8 cellular contexts compared by ENCODE assay signal in genomic region chr11:30960387-30960992, GRCh38.
A peak's percentile ranks its signal among the peaks of the same experiment; 100 is the strongest.
DNase-seq lines count a peak whose midpoint lies in the region; ATAC-seq, FAIRE-seq and TF ChIP-seq lines count a peak whose summit lies in the region.

No MANE protein-coding gene starts in this region.

- H4K5ac ChIP-seq in mesendoderm (ENCODE audit: low read length): no peak overlapping the region

- H3K9me3 ChIP-seq in astrocyte (ENCODE audit: insufficient read depth, low read depth, low read length) (no peaks in the 10 kb centered on the region), mucosa of descending colon (no peaks in the 10 kb centered on the region)

- H3K4me3 Mint-ChIP-seq in astrocyte (ENCODE audit: unreplicated experiment): no peak overlapping the region
- H3K4me3 Mint-ChIP-seq in activated T-helper 17 cell treated with anti-CD3 and anti-CD28 coated beads, Interleukin-2, amount 50 U/mL, for 72 hours: no peak overlapping the region

- no peak overlapping the region for H3K4me2 ChIP-seq in astrocyte (ENCODE audit: low read length)
- no peak overlapping the region for H3K4me2 ChIP-seq in mesendoderm (ENCODE audit: low read length)

- peak; percentile 9 for FAIRE-seq in astrocyte (lab: Jason Lieb, UNC)

- no peak overlapping the region for H3K56ac ChIP-seq in mesendoderm (ENCODE audit: low read length)

- no peaks in the 10 kb centered on the region for H3K36me3 ChIP-seq in astrocyte (ENCODE audit: insufficient read depth, low read length)
- H3K36me3 ChIP-seq in mesendoderm (ENCODE audit: control insufficient read depth, insufficient read depth, low read length): no peaks in the 10 kb centered on the region
- no peaks in the 10 kb centered on the region for H3K36me3 ChIP-seq in mucosa of descending colon (ENCODE audit: low read depth)

- peak; percentile 45 for TF ChIP-seq CTCF in GM12873 (IDR thresholded peaks at IDR 0.05; ENCODE audit: insufficient read depth, low read depth, low read length, missing control alignments)
- TF ChIP-seq CTCF in astrocyte (IDR thresholded peaks at IDR 0.05; ENCODE audit: insufficient read depth, low read depth, low read length): peak; percentile 67
- TF ChIP-seq CTCF in mucosa of descending colon (IDR thresholded peaks at IDR 0.05): no peak

- H3K9me3 Mint-ChIP-seq in astrocyte (ENCODE audit: unreplicated experiment): no peaks in the 10 kb centered on the region
- H3K9me3 Mint-ChIP-seq in activated T-helper 17 cell treated with anti-CD3 and anti-CD28 coated beads, Interleukin-2, amount 50 U/mL, for 72 hours: peaks cover 11% of the 10 kb centered on the region

- H4K8ac ChIP-seq in mesendoderm (ENCODE audit: low read depth, low read length): no peak overlapping the region

- no peaks in the 10 kb centered on the region for H3K27me3 Mint-ChIP-seq in astrocyte (ENCODE audit: low read depth, unreplicated experiment)
- H3K27me3 Mint-ChIP-seq in activated T-helper 17 cell treated with anti-CD3 and anti-CD28 coated beads, Interleukin-2, amount 50 U/mL, for 72 hours: no peaks in the 10 kb centered on the region

- no peaks in the 10 kb centered on the region for H3K36me3 Mint-ChIP-seq in astrocyte (ENCODE audit: low read depth, unreplicated experiment)
- H3K36me3 Mint-ChIP-seq in activated T-helper 17 cell treated with anti-CD3 and anti-CD28 coated beads, Interleukin-2, amount 50 U/mL, for 72 hours (ENCODE audit: low read depth): no peaks in the 10 kb centered on the region

- DNase-seq in NCI-H146 (lab: John Stamatoyannopoulos, UW) (peak; percentile 77), astrocyte (ENCODE audit: low read depth) (peak; percentile 24), mesendoderm (peak; percentile 45), mucosa of descending colon (no peak)
- no peak for DNase-seq in stimulated activated naive CD8-positive, alpha-beta T cell treated with anti-CD3 and anti-CD28 coated beads, Interleukin-15, Interleukin-2, amounts not matched to agents 100 U/mL and 50 U/mL, for 24 hours

- H3K27me3 ChIP-seq in astrocyte (ENCODE audit: insufficient read depth, low read length) (no peaks in the 10 kb centered on the region), mesendoderm (ENCODE audit: insufficient read depth, low read length, poor library complexity) (no peaks in the 10 kb centered on the region)

- H3K23ac ChIP-seq in mesendoderm (ENCODE audit: low read length): no peak overlapping the region

- no peak for ATAC-seq in mucosa of descending colon
- no peak for ATAC-seq in stimulated activated naive CD8-positive, alpha-beta T cell treated with anti-CD3 and anti-CD28 coated beads, Interleukin-15, Interleukin-2, amounts not matched to agents 100 U/mL and 50 U/mL, for 24 hours
- no peak for ATAC-seq in activated T-helper 17 cell treated with anti-CD3 and anti-CD28 coated beads, Interleukin-2, amount 50 U/mL, for 72 hours (replicated peaks)
- ATAC-seq in HG02973 (IDR thresholded peaks at IDR 0.05; ENCODE audit: unreplicated experiment): no peak

- H3K4me1 ChIP-seq in astrocyte (ENCODE audit: insufficient read depth, low read length) (no peaks in the 10 kb centered on the region), mesendoderm (ENCODE audit: control insufficient read depth, low read depth, low read length) (no peaks in the 10 kb centered on the region), mucosa of descending colon (ENCODE audit: low read depth) (no peaks in the 10 kb centered on the region)

- no peak overlapping the region for H2BK120ac ChIP-seq in mesendoderm (ENCODE audit: low read depth, low read length)

- no peak overlapping the region for H2BK15ac ChIP-seq in mesendoderm (replicated peaks; ENCODE audit: low read depth)

- no peak overlapping the region for H3K27ac Mint-ChIP-seq in astrocyte (ENCODE audit: unreplicated experiment)
- no peak overlapping the region for H3K27ac Mint-ChIP-seq in activated T-helper 17 cell treated with anti-CD3 and anti-CD28 coated beads, Interleukin-2, amount 50 U/mL, for 72 hours

- intact Hi-C loops in mucosa of descending colon (cut with DNase I, micrococcal nuclease): no loop called here

- no peaks in the 10 kb centered on the region for H3K79me1 ChIP-seq in mesendoderm (ENCODE audit: low read length)

- no peak overlapping the region for H2BK5ac ChIP-seq in mesendoderm (ENCODE audit: low read length)

- no peak overlapping the region for H3K18ac ChIP-seq in mesendoderm (ENCODE audit: low read length)

- H3K9ac ChIP-seq in astrocyte (ENCODE audit: low read length) (no peak overlapping the region), mesendoderm (ENCODE audit: low read length) (no peak overlapping the region)

- no peak overlapping the region for H3K4ac ChIP-seq in mesendoderm (ENCODE audit: low read depth, low read length)

- H2AFZ ChIP-seq in astrocyte (ENCODE audit: low read depth, low read length): no peak overlapping the region

- H3K4me3 ChIP-seq in astrocyte (ENCODE audit: insufficient read depth, low read depth, low read length) (no peak overlapping the region), mesendoderm (ENCODE audit: low read length) (no peak overlapping the region), mucosa of descending colon (no peak overlapping the region)

- no peaks in the 10 kb centered on the region for H4K20me1 ChIP-seq in astrocyte (ENCODE audit: insufficient read depth, low read length)

- no peak overlapping the region for H2AK5ac ChIP-seq in mesendoderm (ENCODE audit: low read length)

- peaks cover 2% of the 10 kb centered on the region for H3K4me1 Mint-ChIP-seq in astrocyte (ENCODE audit: low read depth, unreplicated experiment)
- H3K4me1 Mint-ChIP-seq in activated T-helper 17 cell treated with anti-CD3 and anti-CD28 coated beads, Interleukin-2, amount 50 U/mL, for 72 hours: no peaks in the 10 kb centered on the region

- no peak overlapping the region for H3K27ac ChIP-seq in astrocyte (ENCODE audit: low read depth, low read length)
- H3K27ac ChIP-seq in mesendoderm (ENCODE audit: low read depth, low read length): no peak overlapping the region

- no peaks in the 10 kb centered on the region for H3K79me2 ChIP-seq in astrocyte (ENCODE audit: insufficient read depth, low read length)
- H3K79me2 ChIP-seq in mesendoderm (ENCODE audit: control insufficient read depth, insufficient read depth, low read length): no peaks in the 10 kb centered on the region

- no CpG with 5 or more reads among the region's 2 CpGs for WGBS in mesendoderm (ENCODE audit: extremely low coverage, insufficient coverage, low lambda C conversion rate)

Comparison
In these comparisons a context has a peak if more than half of its experiments do, and no peak if none do; other contexts are left out.
1. DNase-seq: peak in NCI-H146 (single experiment), astrocyte (single experiment) and mesendoderm (single experiment); none in mucosa of descending colon (0 of 3) and stimulated activated naive CD8-positive, alpha-beta T cell treated with anti-CD3 and anti-CD28 coated beads, Interleukin-15, Interleukin-2, amounts not matched to agents 100 U/mL and 50 U/mL, for 24 hours (single experiment).